In the genomic region with DNA sequence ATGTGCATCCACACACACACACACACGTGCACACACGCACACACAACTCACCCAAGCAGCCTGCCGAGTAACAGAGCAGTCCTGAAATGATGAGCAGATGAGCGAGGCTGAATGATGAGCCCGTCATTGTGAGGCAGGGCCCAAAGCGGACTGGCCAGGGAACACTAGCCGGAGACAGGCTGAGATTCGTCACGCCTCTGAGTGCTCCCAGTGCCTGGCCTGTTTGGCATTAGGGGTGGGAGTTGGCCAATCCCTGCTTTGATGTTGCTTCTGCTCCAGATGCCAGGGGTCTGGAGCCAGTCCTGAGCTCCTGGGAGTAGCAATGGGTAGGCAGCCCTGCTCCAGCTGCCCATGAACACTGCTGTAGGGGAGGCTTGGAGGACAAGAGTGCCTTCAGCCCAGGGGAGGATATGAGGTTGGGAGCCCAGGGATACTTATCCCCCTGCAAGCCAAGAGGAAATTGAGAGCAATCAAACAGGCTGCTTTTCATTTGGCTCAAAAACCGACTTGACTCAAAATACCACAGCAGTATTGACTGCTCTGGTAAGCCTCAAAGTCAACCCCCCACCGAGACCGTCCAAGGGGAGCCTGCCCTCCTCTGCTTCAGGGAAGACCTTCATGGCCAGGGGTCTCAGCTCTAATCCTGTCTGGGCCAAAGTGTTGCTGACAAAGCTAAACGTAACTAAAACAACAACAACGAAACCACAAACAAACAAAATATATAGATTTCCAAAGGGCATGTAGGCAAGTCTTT, we compare ENCODE assay signal across 1 cellular context.
TF ChIP-seq lines count a peak whose summit lies in the region.

No MANE protein-coding gene starts in this region.

TF ChIP-seq in HepG2, 621 proteins besides CTCF, POLR2A, EP300 and RAD21:
- TF ChIP-seq, protein P1, sequence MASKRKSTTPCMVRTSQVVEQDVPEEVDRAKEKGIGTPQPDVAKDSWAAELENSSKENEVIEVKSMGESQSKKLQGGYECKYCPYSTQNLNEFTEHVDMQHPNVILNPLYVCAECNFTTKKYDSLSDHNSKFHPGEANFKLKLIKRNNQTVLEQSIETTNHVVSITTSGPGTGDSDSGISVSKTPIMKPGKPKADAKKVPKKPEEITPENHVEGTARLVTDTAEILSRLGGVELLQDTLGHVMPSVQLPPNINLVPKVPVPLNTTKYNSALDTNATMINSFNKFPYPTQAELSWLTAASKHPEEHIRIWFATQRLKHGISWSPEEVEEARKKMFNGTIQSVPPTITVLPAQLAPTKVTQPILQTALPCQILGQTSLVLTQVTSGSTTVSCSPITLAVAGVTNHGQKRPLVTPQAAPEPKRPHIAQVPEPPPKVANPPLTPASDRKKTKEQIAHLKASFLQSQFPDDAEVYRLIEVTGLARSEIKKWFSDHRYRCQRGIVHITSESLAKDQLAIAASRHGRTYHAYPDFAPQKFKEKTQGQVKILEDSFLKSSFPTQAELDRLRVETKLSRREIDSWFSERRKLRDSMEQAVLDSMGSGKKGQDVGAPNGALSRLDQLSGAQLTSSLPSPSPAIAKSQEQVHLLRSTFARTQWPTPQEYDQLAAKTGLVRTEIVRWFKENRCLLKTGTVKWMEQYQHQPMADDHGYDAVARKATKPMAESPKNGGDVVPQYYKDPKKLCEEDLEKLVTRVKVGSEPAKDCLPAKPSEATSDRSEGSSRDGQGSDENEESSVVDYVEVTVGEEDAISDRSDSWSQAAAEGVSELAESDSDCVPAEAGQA (IDR thresholded peaks at IDR 0.05; ENCODE audit: low read depth): no peak
- TF ChIP-seq, protein P1 (CRISPR knock-in tag; IDR thresholded peaks at IDR 0.05; ENCODE audit: borderline replicate concordance): no peak
- TF ChIP-seq ZBTB20 (CRISPR knock-in tag; IDR thresholded peaks at IDR 0.05; ENCODE audit: borderline replicate concordance, low read depth) (no peak), HNRNPLL (IDR thresholded peaks at IDR 0.05; ENCODE audit: low read depth, low read length, poor library complexity, severe bottlenecking) (no peak), TMF1 (CRISPR knock-in tag; IDR thresholded peaks at IDR 0.05; ENCODE audit: low read depth) (no peak), MAZ (IDR thresholded peaks at IDR 0.05; ENCODE audit: borderline replicate concordance, low read depth, low read length) (no peak), MAZ (CRISPR knock-in tag; IDR thresholded peaks at IDR 0.05; ENCODE audit: low read depth) (no peak), ZSCAN25 (CRISPR knock-in tag; IDR thresholded peaks at IDR 0.05) (no peak), JUN (CRISPR knock-in tag; IDR thresholded peaks at IDR 0.05) (no peak), ZNF235 (CRISPR knock-in tag; IDR thresholded peaks at IDR 0.05; ENCODE audit: borderline replicate concordance) (no peak), SAFB2 (CRISPR knock-in tag; IDR thresholded peaks at IDR 0.05; ENCODE audit: borderline replicate concordance, low read depth) (no peak), ZNF3 (CRISPR knock-in tag; IDR thresholded peaks at IDR 0.05) (no peak), ESRRA (CRISPR knock-in tag; IDR thresholded peaks at IDR 0.05; ENCODE audit: low read depth) (no peak), CREB1 (IDR thresholded peaks at IDR 0.05) (no peak), CREB1 (CRISPR knock-in tag; IDR thresholded peaks at IDR 0.05) (no peak), ZSCAN31 (CRISPR knock-in tag; IDR thresholded peaks at IDR 0.05; ENCODE audit: low read depth) (no peak), NFE2L2 (IDR thresholded peaks at IDR 0.05; ENCODE audit: low read length) (no peak), NFE2 (CRISPR knock-in tag; IDR thresholded peaks at IDR 0.05) (no peak)
- TF ChIP-seq, protein P2, sequence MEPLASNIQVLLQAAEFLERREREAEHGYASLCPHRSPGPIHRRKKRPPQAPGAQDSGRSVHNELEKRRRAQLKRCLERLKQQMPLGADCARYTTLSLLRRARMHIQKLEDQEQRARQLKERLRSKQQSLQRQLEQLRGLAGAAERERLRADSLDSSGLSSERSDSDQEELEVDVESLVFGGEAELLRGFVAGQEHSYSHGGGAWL (CRISPR knock-in tag; IDR thresholded peaks at IDR 0.05): no peak
- TF ChIP-seq, protein P3, sequence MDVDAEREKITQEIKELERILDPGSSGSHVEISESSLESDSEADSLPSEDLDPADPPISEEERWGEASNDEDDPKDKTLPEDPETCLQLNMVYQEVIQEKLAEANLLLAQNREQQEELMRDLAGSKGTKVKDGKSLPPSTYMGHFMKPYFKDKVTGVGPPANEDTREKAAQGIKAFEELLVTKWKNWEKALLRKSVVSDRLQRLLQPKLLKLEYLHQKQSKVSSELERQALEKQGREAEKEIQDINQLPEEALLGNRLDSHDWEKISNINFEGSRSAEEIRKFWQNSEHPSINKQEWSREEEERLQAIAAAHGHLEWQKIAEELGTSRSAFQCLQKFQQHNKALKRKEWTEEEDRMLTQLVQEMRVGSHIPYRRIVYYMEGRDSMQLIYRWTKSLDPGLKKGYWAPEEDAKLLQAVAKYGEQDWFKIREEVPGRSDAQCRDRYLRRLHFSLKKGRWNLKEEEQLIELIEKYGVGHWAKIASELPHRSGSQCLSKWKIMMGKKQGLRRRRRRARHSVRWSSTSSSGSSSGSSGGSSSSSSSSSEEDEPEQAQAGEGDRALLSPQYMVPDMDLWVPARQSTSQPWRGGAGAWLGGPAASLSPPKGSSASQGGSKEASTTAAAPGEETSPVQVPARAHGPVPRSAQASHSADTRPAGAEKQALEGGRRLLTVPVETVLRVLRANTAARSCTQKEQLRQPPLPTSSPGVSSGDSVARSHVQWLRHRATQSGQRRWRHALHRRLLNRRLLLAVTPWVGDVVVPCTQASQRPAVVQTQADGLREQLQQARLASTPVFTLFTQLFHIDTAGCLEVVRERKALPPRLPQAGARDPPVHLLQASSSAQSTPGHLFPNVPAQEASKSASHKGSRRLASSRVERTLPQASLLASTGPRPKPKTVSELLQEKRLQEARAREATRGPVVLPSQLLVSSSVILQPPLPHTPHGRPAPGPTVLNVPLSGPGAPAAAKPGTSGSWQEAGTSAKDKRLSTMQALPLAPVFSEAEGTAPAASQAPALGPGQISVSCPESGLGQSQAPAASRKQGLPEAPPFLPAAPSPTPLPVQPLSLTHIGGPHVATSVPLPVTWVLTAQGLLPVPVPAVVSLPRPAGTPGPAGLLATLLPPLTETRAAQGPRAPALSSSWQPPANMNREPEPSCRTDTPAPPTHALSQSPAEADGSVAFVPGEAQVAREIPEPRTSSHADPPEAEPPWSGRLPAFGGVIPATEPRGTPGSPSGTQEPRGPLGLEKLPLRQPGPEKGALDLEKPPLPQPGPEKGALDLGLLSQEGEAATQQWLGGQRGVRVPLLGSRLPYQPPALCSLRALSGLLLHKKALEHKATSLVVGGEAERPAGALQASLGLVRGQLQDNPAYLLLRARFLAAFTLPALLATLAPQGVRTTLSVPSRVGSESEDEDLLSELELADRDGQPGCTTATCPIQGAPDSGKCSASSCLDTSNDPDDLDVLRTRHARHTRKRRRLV (CRISPR knock-in tag; IDR thresholded peaks at IDR 0.05): no peak
- TF ChIP-seq, protein P4, sequence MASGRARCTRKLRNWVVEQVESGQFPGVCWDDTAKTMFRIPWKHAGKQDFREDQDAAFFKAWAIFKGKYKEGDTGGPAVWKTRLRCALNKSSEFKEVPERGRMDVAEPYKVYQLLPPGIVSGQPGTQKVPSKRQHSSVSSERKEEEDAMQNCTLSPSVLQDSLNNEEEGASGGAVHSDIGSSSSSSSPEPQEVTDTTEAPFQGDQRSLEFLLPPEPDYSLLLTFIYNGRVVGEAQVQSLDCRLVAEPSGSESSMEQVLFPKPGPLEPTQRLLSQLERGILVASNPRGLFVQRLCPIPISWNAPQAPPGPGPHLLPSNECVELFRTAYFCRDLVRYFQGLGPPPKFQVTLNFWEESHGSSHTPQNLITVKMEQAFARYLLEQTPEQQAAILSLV (CRISPR knock-in tag; IDR thresholded peaks at IDR 0.05; ENCODE audit: borderline replicate concordance): no peak
